Comparison of ENCODE assay signal across 17 cellular contexts in the genomic region with DNA sequence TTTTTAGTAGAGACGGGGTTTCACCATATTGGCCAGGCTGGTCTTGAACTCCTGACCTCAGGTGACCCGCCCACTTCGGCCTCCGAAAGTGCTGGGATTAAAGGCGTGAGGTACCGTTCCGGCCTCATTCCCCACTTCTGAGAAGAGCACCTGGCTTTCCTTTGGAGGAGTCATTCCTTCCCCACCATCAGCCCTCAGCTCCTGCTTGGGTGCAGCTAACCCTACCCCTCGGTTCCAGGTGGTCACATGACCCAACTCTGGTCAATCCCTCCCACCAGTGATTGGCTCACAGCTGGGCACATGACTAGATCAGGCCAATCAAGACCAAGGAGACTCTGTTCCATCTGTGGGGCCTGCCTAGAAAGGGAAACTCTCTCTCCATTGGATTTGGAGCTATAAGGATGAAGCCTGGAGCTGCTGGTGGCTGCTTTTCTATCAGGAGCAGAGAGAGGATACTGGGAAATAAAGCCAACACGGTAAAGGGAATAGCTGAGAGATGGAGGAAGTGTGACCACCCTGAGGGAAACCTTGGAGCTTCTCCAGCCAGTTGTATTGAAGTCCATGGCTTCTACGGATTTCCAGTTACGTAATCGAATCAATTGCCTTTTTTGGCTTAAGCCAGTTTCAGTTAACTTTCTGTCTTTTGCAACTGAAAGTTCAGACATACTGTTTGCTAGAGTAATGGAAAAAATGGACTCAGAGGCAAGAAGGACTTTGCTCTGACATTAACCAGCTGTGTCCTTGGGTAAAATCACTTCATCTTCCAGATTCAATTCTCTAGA. TPM values are rescaled to one million over a fixed set of nuclear protein-coding genes. Genes with fewer than 3 reads are reported as not detected.
DNase-seq lines count a peak whose midpoint lies in the region; ATAC-seq and TF ChIP-seq lines count a peak whose summit lies in the region.
"Had no signal": no experiment of that assay in that cellular context is flagged by ENCODE, and none has a peak within 500 bp of the region (broad histone marks: within the 10 kb centered on the region; RNA-seq: fewer than 3 reads in every experiment).

No MANE protein-coding gene starts in this region.

- no peak for TF ChIP-seq CTCF in right atrium auricular region (IDR thresholded peaks at IDR 0.05)
- no peak for TF ChIP-seq CTCF in esophagus squamous epithelium (IDR thresholded peaks at IDR 0.05)
- TF ChIP-seq CTCF in ovary (IDR thresholded peaks at IDR 0.05): no peak
- TF ChIP-seq CTCF in glutamatergic neuron (IDR thresholded peaks at IDR 0.05; ENCODE audit: partially characterized antibody, unreplicated experiment): no peak

- DNase-seq in right atrium auricular region (ENCODE audit: low spot score) (no peak), left ventricle myocardium superior (no peak), esophagus squamous epithelium (lab: John Stamatoyannopoulos, UW) (no peak), ovary (no peak), iPS-NIHi11 (ENCODE audit: low spot score) (no peak), NCI-H526 (lab: John Stamatoyannopoulos, UW) (no peak), NCI-H1105 (lab: John Stamatoyannopoulos, UW) (no peak), glutamatergic neuron (no peak)
- DNase-seq: activated CD8-positive, alpha-beta memory T cell treated with anti-CD3 and anti-CD28 coated beads, Interleukin-2, amount 50 U/mL, for 48 hours; amniotic stem cell; DMS 273 treated with DMSO at 0.1 percent for 48 hours; effector memory CD4-positive, alpha-beta T cell; MM.1S; NCI-H2227 treated with DMSO at 0.1 percent for 48 hours; SHP77 treated with DMSO at 0.1 percent for 48 hours had no signal

- no peaks in the 10 kb centered on the region for H3K36me3 Mint-ChIP-seq in glutamatergic neuron (ENCODE audit: unreplicated experiment)
- H3K36me3 Mint-ChIP-seq: memory B cell, type B pancreatic cell had no signal

- TF ChIP-seq POLR2A in esophagus squamous epithelium (IDR thresholded peaks at IDR 0.05) (no peak), ovary (IDR thresholded peaks at IDR 0.05) (no peak)

- no peaks in the 10 kb centered on the region for H3K27me3 ChIP-seq in right atrium auricular region
- H3K27me3 ChIP-seq in esophagus squamous epithelium: no peaks in the 10 kb centered on the region
- H3K27me3 ChIP-seq in ovary: no peaks in the 10 kb centered on the region

- H3K4me3 ChIP-seq in right atrium auricular region: no peak overlapping the region
- no peak overlapping the region for H3K4me3 ChIP-seq in esophagus squamous epithelium
- no peak overlapping the region for H3K4me3 ChIP-seq in ovary

- intact Hi-C loops in left ventricle myocardium superior (cut with micrococcal nuclease): loop anchor here (5.0 kb wide), 1 partner anchor 328 kb away; no protein-coding TSS in a partner anchor
- intact Hi-C loops in esophagus squamous epithelium (cut with DNase I): loop anchor here (5.0 kb wide), 1 partner anchor 328 kb away; no protein-coding TSS in a partner anchor
- intact Hi-C loops in ovary (cut with DNase I): loop anchor here (5.0 to 10.0 kb wide), 5 partner anchors 118 to 318 kb away; a partner anchor contains a TSS

- H3K9me3 ChIP-seq in right atrium auricular region (no peaks in the 10 kb centered on the region), esophagus squamous epithelium (no peaks in the 10 kb centered on the region), ovary (no peaks in the 10 kb centered on the region)

- peaks cover 8% of the 10 kb centered on the region for H3K9me3 Mint-ChIP-seq in glutamatergic neuron (ENCODE audit: unreplicated experiment)
- H3K9me3 Mint-ChIP-seq: memory B cell, type B pancreatic cell had no signal

- WGBS in esophagus squamous epithelium, 2 donors: 80 to 83% methylated on average over 10 to 12 of the region's 12 CpGs
- 71 to 75% (median 72%) methylated on average over 12 of the region's 12 CpGs for WGBS in ovary, 3 donors

- H3K27me3 Mint-ChIP-seq in glutamatergic neuron (ENCODE audit: unreplicated experiment): no peaks in the 10 kb centered on the region
- H3K27me3 Mint-ChIP-seq: type B pancreatic cell had no signal

- H3K27ac ChIP-seq in right atrium auricular region: peak overlapping the region; percentile 79 to 92
- peak overlapping the region in 3 of 4 donors; percentile 73 to 82 (median 77) for H3K27ac ChIP-seq in esophagus squamous epithelium
- H3K27ac ChIP-seq in ovary: peak overlapping the region; percentile 62 to 68

- no peak overlapping the region for H3K4me3 Mint-ChIP-seq in glutamatergic neuron (ENCODE audit: unreplicated experiment)
- H3K4me3 Mint-ChIP-seq: memory B cell, type B pancreatic cell had no signal

- H3K4me1 ChIP-seq in right atrium auricular region (peaks cover 0 to 48% of the 10 kb centered on the region in 2 donors), esophagus squamous epithelium (peaks cover 3 to 45% (median 31%) of the 10 kb centered on the region in 3 donors), ovary (ENCODE audit: insufficient read depth) (peaks cover 6% of the 10 kb centered on the region)

- H3K36me3 ChIP-seq in right atrium auricular region (no peaks in the 10 kb centered on the region), esophagus squamous epithelium (no peaks in the 10 kb centered on the region), ovary (no peaks in the 10 kb centered on the region)

- no peak for ATAC-seq in left ventricle myocardium superior

- H3K4me1 Mint-ChIP-seq in glutamatergic neuron (ENCODE audit: low read depth, unreplicated experiment): peaks cover 12% of the 10 kb centered on the region

- H3K27ac Mint-ChIP-seq in glutamatergic neuron (ENCODE audit: unreplicated experiment): no peak overlapping the region
- H3K27ac Mint-ChIP-seq: memory B cell, type B pancreatic cell had no signal

- TF ChIP-seq EP300 in ovary (IDR thresholded peaks at IDR 0.05): no peak

RNA-seq across cellular contexts. Expression of a gene that starts 19.8 kb away (rescaled TPM):
- total RNA-seq in right atrium auricular region (10 to 100 TPM in 1 of 2 donors, 1 to 10 TPM in 1; 7.5 to 12.0 TPM), left ventricle myocardium superior (9.4 TPM), esophagus squamous epithelium (10 to 100 TPM in 1 of 4 donors, 1 to 10 TPM in 3; 3.6 to 12.6 (median 7.2) TPM), ovary (10 to 100 TPM; 15.5 to 22.3 (median 18.4) TPM), glutamatergic neuron (ENCODE audit: unreplicated experiment) (27.6 TPM)
- polyA plus RNA-seq in ovary: 10 to 100 TPM; 10.4 to 12.1 TPM

RNA-seq across cellular contexts. Expression of a gene that starts 56.1 kb away (rescaled TPM):
- total RNA-seq in right atrium auricular region (1 to 10 TPM; 8.6 to 9.0 TPM), left ventricle myocardium superior (5.7 TPM), esophagus squamous epithelium (10 to 100 TPM in 1 of 4 donors, 1 to 10 TPM in 3; 3.2 to 10.8 (median 5.9) TPM), ovary (10 to 100 TPM; 11.6 to 24.9 (median 15.3) TPM), glutamatergic neuron (ENCODE audit: unreplicated experiment) (43.3 TPM)
- 10 to 100 TPM; 17.8 to 20.5 TPM for polyA plus RNA-seq in ovary
